24 cellular contexts compared by ENCODE assay signal in the genomic region with DNA sequence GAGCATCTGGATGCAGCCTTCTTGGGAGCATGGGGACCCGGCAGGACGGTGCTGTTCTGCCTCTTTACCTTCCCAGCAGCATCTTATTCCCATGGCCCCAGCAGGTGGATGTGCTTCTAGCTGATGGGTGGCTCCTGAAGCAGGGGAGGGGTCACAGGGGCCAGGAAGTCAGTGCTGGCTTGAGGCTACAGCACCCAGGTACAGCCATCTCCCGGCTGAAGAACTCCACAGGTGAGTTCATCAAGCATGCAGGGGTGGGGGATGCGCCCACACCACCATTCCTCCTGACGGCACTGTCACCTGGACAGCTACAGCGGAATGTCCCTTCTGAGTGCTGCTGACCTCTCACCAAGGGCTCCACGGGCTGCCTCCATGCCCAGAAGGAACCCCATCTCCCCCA. TPM values are rescaled to one million over a fixed set of nuclear protein-coding genes. Genes with fewer than 3 reads are reported as not detected.
A peak's percentile ranks its signal among the peaks of the same experiment; 100 is the strongest.
DNase-seq lines count a peak whose midpoint lies in the region; ATAC-seq, FAIRE-seq and TF ChIP-seq lines count a peak whose summit lies in the region.
"Had no signal": no experiment of that assay in that cellular context is flagged by ENCODE, and none has a peak within 500 bp of the region (broad histone marks: within the 10 kb centered on the region; RNA-seq: fewer than 3 reads in every experiment).

No MANE protein-coding gene starts in this region.

- no peak overlapping the region for H3K4me3 ChIP-seq in astrocyte (ENCODE audit: insufficient read depth, low read depth, low read length)
- H3K4me3 ChIP-seq: lung, neural progenitor cell had no signal

- H3K4me3 Mint-ChIP-seq in activated naive CD4-positive, alpha-beta T cell treated with anti-CD3 and anti-CD28 coated beads for 36 hours, result peak overlapping the region; percentile 71
- H3K4me3 Mint-ChIP-seq in activated CD4-positive, alpha-beta memory T cell treated with anti-CD3 and anti-CD28 coated beads for 36 hours, result peak overlapping the region; percentile 70
- H3K4me3 Mint-ChIP-seq in astrocyte (ENCODE audit: unreplicated experiment), result no peak overlapping the region
- peak overlapping the region; percentile 82 for H3K4me3 Mint-ChIP-seq in stimulated activated naive CD8-positive, alpha-beta T cell treated with anti-CD3 and anti-CD28 coated beads, Interleukin-15, amount 100 ng/mL, for 72 hours
- H3K4me3 Mint-ChIP-seq: neural progenitor cell; stimulated activated naive B cell treated with anti-CD40 and anti-IgM and Interleukin-4, amounts not matched to agents 10 μg/mL and 1 μg/mL and 100 μg/mL, for 72 hours had no signal

- H3K79me2 ChIP-seq in astrocyte (ENCODE audit: insufficient read depth, low read length), result no peaks in the 10 kb centered on the region

- intact Hi-C loops in activated naive CD4-positive, alpha-beta T cell treated with anti-CD3 and anti-CD28 coated beads for 36 hours (cut with micrococcal nuclease), result no loop called here
- intact Hi-C loops in activated CD4-positive, alpha-beta memory T cell treated with anti-CD3 and anti-CD28 coated beads for 36 hours (cut with micrococcal nuclease), result no loop called here

- H3K27me3 ChIP-seq in astrocyte (ENCODE audit: insufficient read depth, low read length), result peaks cover 8% of the 10 kb centered on the region
- H3K27me3 ChIP-seq: ascending aorta, neural progenitor cell, SJCRH30, thyroid gland had no signal

- peak overlapping the region; percentile 85 for H3K27ac Mint-ChIP-seq in activated naive CD4-positive, alpha-beta T cell treated with anti-CD3 and anti-CD28 coated beads for 36 hours
- peak overlapping the region; percentile 91 for H3K27ac Mint-ChIP-seq in activated CD4-positive, alpha-beta memory T cell treated with anti-CD3 and anti-CD28 coated beads for 36 hours
- no peak overlapping the region for H3K27ac Mint-ChIP-seq in astrocyte (ENCODE audit: unreplicated experiment)
- H3K27ac Mint-ChIP-seq in stimulated activated naive CD8-positive, alpha-beta T cell treated with anti-CD3 and anti-CD28 coated beads, Interleukin-15, amount 100 ng/mL, for 72 hours, result peak overlapping the region in 1 of 2 donors; percentile 63
- H3K27ac Mint-ChIP-seq: neural progenitor cell; stimulated activated naive B cell treated with anti-CD40 and anti-IgM and Interleukin-4, amounts not matched to agents 10 μg/mL and 1 μg/mL and 100 μg/mL, for 72 hours had no signal

- no peaks in the 10 kb centered on the region for H3K9me3 Mint-ChIP-seq in activated naive CD4-positive, alpha-beta T cell treated with anti-CD3 and anti-CD28 coated beads for 36 hours
- no peaks in the 10 kb centered on the region for H3K9me3 Mint-ChIP-seq in activated CD4-positive, alpha-beta memory T cell treated with anti-CD3 and anti-CD28 coated beads for 36 hours
- no peaks in the 10 kb centered on the region for H3K9me3 Mint-ChIP-seq in astrocyte (ENCODE audit: unreplicated experiment)
- H3K9me3 Mint-ChIP-seq in stimulated activated naive CD8-positive, alpha-beta T cell treated with anti-CD3 and anti-CD28 coated beads, Interleukin-15, amount 100 ng/mL, for 72 hours, result no peaks in the 10 kb centered on the region
- H3K9me3 Mint-ChIP-seq: neural progenitor cell had no signal

- H3K27ac ChIP-seq in astrocyte (ENCODE audit: low read depth, low read length), result no peak overlapping the region
- H3K27ac ChIP-seq: ascending aorta, C4-2B, neural progenitor cell, SJCRH30 had no signal

- no peak overlapping the region for H2AFZ ChIP-seq in astrocyte (ENCODE audit: low read depth, low read length)
- H2AFZ ChIP-seq: neural progenitor cell had no signal

- no peak for ATAC-seq in stimulated activated naive CD8-positive, alpha-beta T cell treated with anti-CD3 and anti-CD28 coated beads, Interleukin-15, amount 100 ng/mL, for 72 hours
- ATAC-seq in GM21360 (IDR thresholded peaks at IDR 0.05; ENCODE audit: unreplicated experiment), result no peak
- ATAC-seq: right cardiac atrium; stimulated activated naive B cell treated with anti-CD40 and anti-IgM and Interleukin-4, amounts not matched to agents 10 μg/mL and 1 μg/mL and 100 μg/mL, for 72 hours had no signal

- H3K4me1 ChIP-seq in astrocyte (ENCODE audit: insufficient read depth, low read length), result peaks cover 12% of the 10 kb centered on the region
- H3K4me1 ChIP-seq: neural progenitor cell, SJCRH30 had no signal

- POLR2A ChIA-PET in activated CD4-positive, alpha-beta memory T cell treated with anti-CD3 and anti-CD28 coated beads for 36 hours (lab: Charles Lee), result interaction anchor here (0.9 to 2.5 kb wide), 6 partner anchors 10 to 51 kb away, joined by 3 to 10 read pairs (median 6); no protein-coding TSS in a partner anchor

- peaks cover 94% of the 10 kb centered on the region for H3K4me1 Mint-ChIP-seq in activated naive CD4-positive, alpha-beta T cell treated with anti-CD3 and anti-CD28 coated beads for 36 hours (ENCODE audit: low read depth)
- H3K4me1 Mint-ChIP-seq in activated CD4-positive, alpha-beta memory T cell treated with anti-CD3 and anti-CD28 coated beads for 36 hours (ENCODE audit: low read depth), result peaks cover 93% of the 10 kb centered on the region
- no peaks in the 10 kb centered on the region for H3K4me1 Mint-ChIP-seq in astrocyte (ENCODE audit: low read depth, unreplicated experiment)
- peaks cover 100% of the 10 kb centered on the region for H3K4me1 Mint-ChIP-seq in stimulated activated naive CD8-positive, alpha-beta T cell treated with anti-CD3 and anti-CD28 coated beads, Interleukin-15, amount 100 ng/mL, for 72 hours
- H3K4me1 Mint-ChIP-seq: stimulated activated naive B cell treated with anti-CD40 and anti-IgM and Interleukin-4, amounts not matched to agents 10 μg/mL and 1 μg/mL and 100 μg/mL, for 72 hours had no signal

- peaks cover 10% of the 10 kb centered on the region for H4K20me1 ChIP-seq in astrocyte (ENCODE audit: insufficient read depth, low read length)

- H3K27me3 Mint-ChIP-seq in activated naive CD4-positive, alpha-beta T cell treated with anti-CD3 and anti-CD28 coated beads for 36 hours (ENCODE audit: low read depth), result no peaks in the 10 kb centered on the region
- no peaks in the 10 kb centered on the region for H3K27me3 Mint-ChIP-seq in activated CD4-positive, alpha-beta memory T cell treated with anti-CD3 and anti-CD28 coated beads for 36 hours
- peaks cover 33% of the 10 kb centered on the region for H3K27me3 Mint-ChIP-seq in astrocyte (ENCODE audit: low read depth, unreplicated experiment)
- H3K27me3 Mint-ChIP-seq in stimulated activated naive CD8-positive, alpha-beta T cell treated with anti-CD3 and anti-CD28 coated beads, Interleukin-15, amount 100 ng/mL, for 72 hours, result no peaks in the 10 kb centered on the region

- no peak for TF ChIP-seq CTCF in astrocyte (IDR thresholded peaks at IDR 0.05; ENCODE audit: insufficient read depth, low read depth, low read length)

- no peak overlapping the region for H3K9ac ChIP-seq in astrocyte (ENCODE audit: low read length)
- H3K9ac ChIP-seq: neural progenitor cell had no signal

- CTCF ChIA-PET in activated naive CD4-positive, alpha-beta T cell treated with anti-CD3 and anti-CD28 coated beads for 36 hours (lab: Charles Lee), result interaction anchor here (0.7 to 3.0 kb wide), 5 partner anchors 10 to 52 kb away, joined by 5 to 12 read pairs (median 6); no protein-coding TSS in a partner anchor
- CTCF ChIA-PET in activated CD4-positive, alpha-beta memory T cell treated with anti-CD3 and anti-CD28 coated beads for 36 hours (lab: Charles Lee), result interaction anchor here (0.7 to 2.4 kb wide), 11 partner anchors 11 to 51 kb away, joined by 3 to 12 read pairs (median 4); no protein-coding TSS in a partner anchor

- no peaks in the 10 kb centered on the region for H3K9me3 ChIP-seq in astrocyte (ENCODE audit: insufficient read depth, low read depth, low read length)
- H3K9me3 ChIP-seq: ascending aorta, SJCRH30, thyroid gland had no signal

- no peaks in the 10 kb centered on the region for H3K36me3 ChIP-seq in astrocyte (ENCODE audit: insufficient read depth, low read length)
- H3K36me3 ChIP-seq: ascending aorta, neural progenitor cell, SJCRH30, thyroid gland had no signal

- H3K4me2 ChIP-seq in astrocyte (ENCODE audit: low read length), result peak overlapping the region; percentile 80
- H3K4me2 ChIP-seq: neural progenitor cell had no signal

- no peak for DNase-seq in activated naive CD4-positive, alpha-beta T cell treated with anti-CD3 and anti-CD28 coated beads for 36 hours
- DNase-seq in activated naive CD4-positive, alpha-beta T cell treated with anti-CD3 and anti-CD28 coated beads, Interleukin-2, amount 50 U/mL, for 16 hours, result no peak
- no peak for DNase-seq in activated CD4-positive, alpha-beta memory T cell treated with anti-CD3 and anti-CD28 coated beads for 36 hours
- DNase-seq in astrocyte (ENCODE audit: low read depth) (no peak), SKM-1 treated with dmso at 0.1 percent for 144 hours (lab: John Stamatoyannopoulos, UW; ENCODE audit: unreplicated experiment) (no peak)
- DNase-seq in stimulated activated naive CD8-positive, alpha-beta T cell treated with anti-CD3 and anti-CD28 coated beads, Interleukin-15, amount 100 ng/mL, for 72 hours, result no peak
- no peak for DNase-seq in effector CD4-positive, alpha-beta T cell
- DNase-seq: central memory CD4-positive, alpha-beta T cell; EL; HCEC 1CT; IMR-90; NCI-H1092 treated with DMSO at 0.1 percent for 48 hours; NCI-H1930; right cardiac atrium; stimulated activated CD4-positive, alpha-beta T cell treated with anti-CD3 and anti-CD28 coated beads, Interleukin-4, amount 100 ng/mL, for 1 hour; stimulated activated naive B cell treated with anti-CD40 and anti-IgM and Interleukin-4, amounts not matched to agents 10 μg/mL and 1 μg/mL and 100 μg/mL, for 72 hours had no signal

- H3K36me3 Mint-ChIP-seq in activated naive CD4-positive, alpha-beta T cell treated with anti-CD3 and anti-CD28 coated beads for 36 hours (ENCODE audit: low read depth), result peaks cover 38% of the 10 kb centered on the region
- H3K36me3 Mint-ChIP-seq in activated CD4-positive, alpha-beta memory T cell treated with anti-CD3 and anti-CD28 coated beads for 36 hours, result peaks cover 33% of the 10 kb centered on the region
- H3K36me3 Mint-ChIP-seq in astrocyte (ENCODE audit: low read depth, unreplicated experiment), result no peaks in the 10 kb centered on the region
- H3K36me3 Mint-ChIP-seq: neural progenitor cell; stimulated activated naive B cell treated with anti-CD40 and anti-IgM and Interleukin-4, amounts not matched to agents 10 μg/mL and 1 μg/mL and 100 μg/mL, for 72 hours had no signal

- FAIRE-seq in astrocyte (lab: Jason Lieb, UNC), result no peak
- FAIRE-seq: GM19239 had no signal

RNA-seq across cellular contexts. Expression of a gene that starts 57.3 kb away (rescaled TPM):
- 10 to 100 TPM; 71.7 to 71.9 TPM for total RNA-seq in activated naive CD4-positive, alpha-beta T cell treated with anti-CD3 and anti-CD28 coated beads for 36 hours
- 10 to 100 TPM; 48.9 to 49.1 TPM for total RNA-seq in activated CD4-positive, alpha-beta memory T cell treated with anti-CD3 and anti-CD28 coated beads for 36 hours
- total RNA-seq in astrocyte, result 1.1 and 2.0 TPM in 2 replicates

Comparison
In these comparisons a context has a peak if more than half of its experiments do, and no peak if none do; other contexts are left out.
1. RNA of a gene that starts 57.3 kb away (total RNA-seq): 71.7 to 71.9 TPM in activated naive CD4-positive, alpha-beta T cell treated with anti-CD3 and anti-CD28 coated beads for 36 hours and 48.9 to 49.1 TPM in activated CD4-positive, alpha-beta memory T cell treated with anti-CD3 and anti-CD28 coated beads for 36 hours; 1.1 to 2.0 TPM in astrocyte; every median in the first group is over 10 times any median in the second.